In the genomic region with DNA sequence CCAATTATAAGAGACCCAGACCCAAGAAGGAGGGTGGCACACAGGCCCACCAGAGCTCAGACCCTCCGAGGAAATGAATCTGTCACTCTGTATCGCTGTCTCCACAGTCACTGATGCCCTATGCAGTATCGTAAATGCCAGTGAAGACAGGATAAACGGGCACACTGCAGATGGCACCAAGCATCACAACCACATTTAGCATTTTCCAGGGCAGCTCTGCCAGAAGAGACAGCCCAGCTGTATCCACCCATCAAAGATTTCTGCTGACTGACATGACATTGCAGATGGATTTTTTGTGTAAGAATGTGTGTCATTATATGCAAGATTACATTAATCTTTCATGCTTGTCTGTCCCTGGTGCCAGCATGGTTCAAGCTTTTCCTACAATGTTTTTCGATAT, we compare ENCODE assay signal across 13 cellular contexts.
DNase-seq lines count a peak whose midpoint lies in the region.
"Had no signal": no experiment of that assay in that cellular context is flagged by ENCODE, and none has a peak within 500 bp of the region (broad histone marks: within the 10 kb centered on the region; RNA-seq: fewer than 3 reads in every experiment).

No MANE protein-coding gene starts in this region.

- no peaks in the 10 kb centered on the region for H4K20me1 ChIP-seq in Karpas-422 (ENCODE audit: insufficient read depth, low read depth, low read length)

- no peak overlapping the region for H3K18ac ChIP-seq in trophoblast cell (ENCODE audit: low read length)

- in situ Hi-C loops in G401 (cut with HindIII; ENCODE audit: low sequenced_read_pairs), result no loop called here

- H3K4ac ChIP-seq in trophoblast cell (ENCODE audit: low read depth, low read length), result no peak overlapping the region

- H3K27ac ChIP-seq in Karpas-422 (ENCODE audit: low read length), result no peak overlapping the region
- no peak overlapping the region for H3K27ac ChIP-seq in trophoblast cell (ENCODE audit: low read depth, low read length)
- H3K27ac ChIP-seq: C4-2B, GM23248 had no signal

- no peak overlapping the region for H3K14ac ChIP-seq in trophoblast cell (ENCODE audit: low read length)

- WGBS in trophoblast cell (ENCODE audit: extremely low coverage, insufficient coverage, insufficient read length), result no CpG with 5 or more reads among the region's 5 CpGs

- H3K79me2 ChIP-seq in Karpas-422 (ENCODE audit: low read length) (no peaks in the 10 kb centered on the region), trophoblast cell (ENCODE audit: control insufficient read depth, insufficient read depth, low read length, poor library complexity) (no peaks in the 10 kb centered on the region)

- H3K9ac ChIP-seq in Karpas-422 (ENCODE audit: low read length), result no peak overlapping the region
- no peak overlapping the region for H3K9ac ChIP-seq in trophoblast cell (ENCODE audit: low read length)
- H3K9ac ChIP-seq: GM23248 had no signal

- H3K27me3 ChIP-seq in Karpas-422 (ENCODE audit: low read length) (no peaks in the 10 kb centered on the region), trophoblast cell (ENCODE audit: insufficient read depth, low read length) (no peaks in the 10 kb centered on the region)
- H3K27me3 ChIP-seq: BE2C had no signal

- no peaks in the 10 kb centered on the region for H3K9me2 ChIP-seq in Karpas-422 (replicated peaks; ENCODE audit: insufficient read depth, low read length)

- H2AFZ ChIP-seq in Karpas-422 (ENCODE audit: low read length) (0 out of 2 replicates have a peak overlapping the region, but pooled peaks have one; percentile 13), trophoblast cell (ENCODE audit: insufficient read depth, low read length, poor library complexity) (no peak overlapping the region)
- H2AFZ ChIP-seq: GM23248 had no signal

- H4K12ac ChIP-seq in trophoblast cell (ENCODE audit: low read depth, low read length), result no peak overlapping the region

- no peak overlapping the region for H2BK5ac ChIP-seq in trophoblast cell (ENCODE audit: low read depth, low read length, poor library complexity)

- H3K4me2 ChIP-seq in Karpas-422 (ENCODE audit: low read depth, low read length, poor library complexity, severe bottlenecking) (no peak overlapping the region), trophoblast cell (ENCODE audit: low read length) (no peak overlapping the region)

- no peak overlapping the region for H3K23ac ChIP-seq in trophoblast cell (ENCODE audit: low read length)

- H3K4me1 ChIP-seq in Karpas-422 (ENCODE audit: low read length) (peaks cover 41% of the 10 kb centered on the region), trophoblast cell (ENCODE audit: control insufficient read depth in 1 of 2, insufficient read depth in 2 of 2, low read length in 2 of 2) (no peaks in the 10 kb centered on the region)
- H3K4me1 ChIP-seq: BE2C had no signal

- H2BK120ac ChIP-seq in trophoblast cell (ENCODE audit: insufficient read depth, low read length, poor library complexity), result no peak overlapping the region

- H3K4me3 ChIP-seq in Karpas-422 (ENCODE audit: low read length), result no peak overlapping the region
- no peak overlapping the region for H3K4me3 ChIP-seq in trophoblast cell (ENCODE audit: low read depth, low read length)
- H3K4me3 ChIP-seq: GM23248 had no signal

- H3K36me3 ChIP-seq in Karpas-422 (ENCODE audit: insufficient read depth, low read length) (no peaks in the 10 kb centered on the region), trophoblast cell (ENCODE audit: control insufficient read depth in 1 of 2, insufficient read depth in 2 of 2, low read length in 2 of 2) (no peaks in the 10 kb centered on the region)
- H3K36me3 ChIP-seq: BE2C had no signal

- H4K91ac ChIP-seq in trophoblast cell (ENCODE audit: low read depth, low read length), result no peak overlapping the region

- DNase-seq in G401 (ENCODE audit: low spot score) (peak; percentile 83), Karpas-422 (no peak), cerebellar nuclear complex (lab: John Stamatoyannopoulos, UW) (peak; percentile 14 to 24), trophoblast cell (no peak), NCI-H1417 (lab: John Stamatoyannopoulos, UW) (no peak), NCI-H1417 treated with DMSO at 0.1 percent for 48 hours (lab: John Stamatoyannopoulos, UW) (no peak)
- no peak for DNase-seq in stimulated activated CD4-positive, alpha-beta T cell treated with anti-CD3 and anti-CD28 coated beads, Interleukin-15, amount 100 ng/mL, for 24 hours
- DNase-seq: BE2C; CD4-positive, alpha-beta memory T cell; DND-41; GF-D8; GM23248 had no signal

- no peak overlapping the region for H2AK5ac ChIP-seq in trophoblast cell (ENCODE audit: low read length)

- H2BK12ac ChIP-seq in trophoblast cell (ENCODE audit: low read length), result peak overlapping the region; percentile 76

- no peaks in the 10 kb centered on the region for H3K79me1 ChIP-seq in trophoblast cell (ENCODE audit: low read length)

- no peaks in the 10 kb centered on the region for H3K9me3 ChIP-seq in Karpas-422 (ENCODE audit: low read length)
- H3K9me3 ChIP-seq in trophoblast cell (ENCODE audit: insufficient read depth, low read depth, low read length), result no peaks in the 10 kb centered on the region
- H3K9me3 ChIP-seq: BE2C had no signal

- H4K8ac ChIP-seq in trophoblast cell (ENCODE audit: low read depth, low read length), result no peak overlapping the region

Comparison
In these comparisons a context has a peak if more than half of its experiments do, and no peak if none do; other contexts are left out.
1. DNase-seq: peak in G401 (single experiment) and cerebellar nuclear complex (2 of 2); none in Karpas-422 (single experiment), trophoblast cell (0 of 2), NCI-H1417 (0 of 3), stimulated activated CD4-positive, alpha-beta T cell treated with anti-CD3 and anti-CD28 coated beads, Interleukin-15, amount 100 ng/mL, for 24 hours (single experiment) and NCI-H1417 treated with DMSO at 0.1 percent for 48 hours (single experiment).